In the genomic region with DNA sequence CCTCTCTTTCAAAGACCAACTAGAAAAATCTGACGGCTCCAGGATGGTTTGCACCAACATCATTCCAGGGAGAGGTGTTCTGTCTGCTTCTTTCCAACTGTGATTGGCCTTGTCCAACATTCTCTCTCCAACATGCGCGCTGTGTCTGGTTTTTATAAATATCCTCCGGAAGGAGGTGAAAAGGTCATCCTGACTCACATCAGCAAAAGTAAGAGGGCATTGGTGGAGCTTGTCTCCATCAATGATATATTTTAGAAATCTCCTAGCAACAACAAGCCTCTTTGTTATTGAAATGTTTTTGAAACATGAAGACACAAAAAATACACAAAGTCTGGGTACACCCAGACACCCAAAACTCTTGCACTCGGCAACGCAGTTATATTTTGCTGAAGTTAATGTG, we compare ENCODE assay signal across 19 cellular contexts.
DNase-seq lines count a peak whose midpoint lies in the region; ATAC-seq, FAIRE-seq and TF ChIP-seq lines count a peak whose summit lies in the region.
"Had no signal": no experiment of that assay in that cellular context is flagged by ENCODE, and none has a peak within 500 bp of the region (broad histone marks: within the 10 kb centered on the region; RNA-seq: fewer than 3 reads in every experiment).

No MANE protein-coding gene starts in this region.

- peak overlapping the region; percentile 13 for H3K27ac ChIP-seq in left ventricle myocardium inferior (replicated peaks)
- H3K27ac ChIP-seq: right lobe of liver, SJSA1, vagina had no signal

- H3K9me3 Mint-ChIP-seq in stimulated activated naive CD8-positive, alpha-beta T cell treated with anti-CD3 and anti-CD28 coated beads, Interleukin-15, amount 100 ng/mL, for 72 hours: no peaks in the 10 kb centered on the region
- H3K9me3 Mint-ChIP-seq: CD8-positive, alpha-beta T cell; T-helper 2 cell treated with Interferon-gamma antibody and Interleukin-4, amounts not matched to agents 5 μg/mL and 100 μg/mL, for 36 hours had no signal

- H3K4me1 ChIP-seq in left ventricle myocardium inferior: peaks cover 26% of the 10 kb centered on the region
- H3K4me1 ChIP-seq: SJSA1 had no signal

- peaks cover 11% of the 10 kb centered on the region for H3K4me1 Mint-ChIP-seq in stimulated activated naive CD8-positive, alpha-beta T cell treated with anti-CD3 and anti-CD28 coated beads, Interleukin-15, amount 100 ng/mL, for 72 hours

- H3K4me3 Mint-ChIP-seq in stimulated activated naive CD8-positive, alpha-beta T cell treated with anti-CD3 and anti-CD28 coated beads, Interleukin-15, amount 100 ng/mL, for 72 hours: no peak overlapping the region
- H3K4me3 Mint-ChIP-seq: CD8-positive, alpha-beta T cell; T-helper 2 cell treated with Interferon-gamma antibody and Interleukin-4, amounts not matched to agents 5 μg/mL and 100 μg/mL, for 36 hours had no signal

- peak; percentile 81 for ATAC-seq in Right ventricle myocardium superior (ENCODE audit: poor library complexity)
- ATAC-seq in stimulated activated naive CD8-positive, alpha-beta T cell treated with anti-CD3 and anti-CD28 coated beads, Interleukin-15, amount 100 ng/mL, for 72 hours: no peak
- ATAC-seq: CD8-positive, alpha-beta T cell; right lobe of liver had no signal

- no peak for TF ChIP-seq POLR2A in H54 (IDR thresholded peaks at IDR 0.05; ENCODE audit: low read depth, low read length)

- H3K27me3 ChIP-seq in left ventricle myocardium inferior (ENCODE audit: low read depth): no peaks in the 10 kb centered on the region
- H3K27me3 ChIP-seq: right lobe of liver, SJSA1, vagina had no signal

- no peaks in the 10 kb centered on the region for H3K36me3 ChIP-seq in left ventricle myocardium inferior
- H3K36me3 ChIP-seq: right lobe of liver, SJSA1, vagina had no signal

- H3K27ac Mint-ChIP-seq in stimulated activated naive CD8-positive, alpha-beta T cell treated with anti-CD3 and anti-CD28 coated beads, Interleukin-15, amount 100 ng/mL, for 72 hours: peak overlapping the region; percentile 43 to 79
- H3K27ac Mint-ChIP-seq: CD8-positive, alpha-beta T cell; T-helper 2 cell treated with Interferon-gamma antibody and Interleukin-4, amounts not matched to agents 5 μg/mL and 100 μg/mL, for 36 hours had no signal

- TF ChIP-seq CTCF in choroid plexus epithelial cell (conservative IDR thresholded peaks at IDR 0.05; ENCODE audit: low read depth, low read length): no peak
- TF ChIP-seq CTCF in left ventricle myocardium inferior (IDR thresholded peaks at IDR 0.05; ENCODE audit: borderline replicate concordance): no peak

- peaks cover 7% of the 10 kb centered on the region for H3K27me3 Mint-ChIP-seq in stimulated activated naive CD8-positive, alpha-beta T cell treated with anti-CD3 and anti-CD28 coated beads, Interleukin-15, amount 100 ng/mL, for 72 hours

- H3K4me3 ChIP-seq in choroid plexus epithelial cell (ENCODE audit: low read depth, low read length) (no peak overlapping the region), left ventricle myocardium inferior (no peak overlapping the region)
- H3K4me3 ChIP-seq: right lobe of liver, SJSA1, vagina had no signal

- H3K9me3 ChIP-seq in left ventricle myocardium inferior (replicated peaks): no peaks in the 10 kb centered on the region
- H3K9me3 ChIP-seq: right lobe of liver, SJSA1, vagina had no signal

- intact Hi-C loops in Right ventricle myocardium superior (cut with DNase I) (no loop called here), cardiac septum (cut with DNase I) (no loop called here), left ventricle myocardium inferior (cut with micrococcal nuclease) (no loop called here)

- DNase-seq in Right ventricle myocardium superior (no peak), cardiac septum (ENCODE audit: low spot score) (no peak), choroid plexus epithelial cell (ENCODE audit: low read depth) (peak; percentile 81), left ventricle myocardium inferior (no peak), H54 (ENCODE audit: insufficient read length, low spot score) (no peak), NCI-H345 treated with DMSO at 0.1 percent for 48 hours (lab: John Stamatoyannopoulos, UW; ENCODE audit: unreplicated experiment) (no peak), SIG-M5 (lab: John Stamatoyannopoulos, UW) (no peak)
- DNase-seq in stimulated activated naive CD8-positive, alpha-beta T cell treated with anti-CD3 and anti-CD28 coated beads, Interleukin-15, amount 100 ng/mL, for 72 hours: no peak
- DNase-seq: activated CD4-positive, CD25-positive, alpha-beta regulatory T cell; amygdala; CD8-positive, alpha-beta T cell; DMS79 treated with DMSO at 0.1 percent for 48 hours; islet precursor cell; nucleus accumbens; right lobe of liver had no signal

- no peak for FAIRE-seq in H54 (lab: Jason Lieb, UNC)
- FAIRE-seq: colon had no signal
